In genomic region chr3:177478170-177478859, GRCh38 we compare ENCODE assay signal across 8 cellular contexts.
DNase-seq lines count a peak whose midpoint lies in the region; ATAC-seq, FAIRE-seq and TF ChIP-seq lines count a peak whose summit lies in the region.

No MANE protein-coding gene starts in this region.

- H3K9me3 ChIP-seq in astrocyte (ENCODE audit: insufficient read depth, low read depth, low read length): no peaks in the 10 kb centered on the region
- no peaks in the 10 kb centered on the region for H3K9me3 ChIP-seq in colonic mucosa
- no peaks in the 10 kb centered on the region for H3K9me3 ChIP-seq in T-helper 17 cell (ENCODE audit: control insufficient read depth, low read length, poor library complexity, severe bottlenecking)
- H3K9me3 ChIP-seq in OCI-LY7 (ENCODE audit: low read length): no peaks in the 10 kb centered on the region

- no TSS peak for BruUV-seq in OCI-LY7 (replicated peaks; lab: Mats Ljungman, UMichigan)

- H3K4me3 Mint-ChIP-seq in astrocyte (ENCODE audit: unreplicated experiment) (no peak overlapping the region), T-helper 17 cell (no peak overlapping the region)

- no peaks in the 10 kb centered on the region for H3K9me2 ChIP-seq in OCI-LY7 (ENCODE audit: insufficient read depth, low read length)

- H3K27me3 Mint-ChIP-seq in astrocyte (ENCODE audit: low read depth, unreplicated experiment) (peaks cover 1% of the 10 kb centered on the region), T-helper 17 cell (no peaks in the 10 kb centered on the region)

- peak; percentile 89 for DNase-seq in HFF-Myc (ENCODE audit: extremely low read depth, low read depth)
- peak; percentile 100 for DNase-seq in astrocyte (ENCODE audit: low read depth)
- DNase-seq in iPS-NIHi11 (ENCODE audit: low spot score): peak; percentile 48
- DNase-seq in stromal cell of bone marrow (ENCODE audit: low read depth): peak; percentile 99
- no peak for DNase-seq in colonic mucosa
- no peak for DNase-seq in T-helper 17 cell
- DNase-seq in OCI-LY7 (ENCODE audit: low spot score): no peak

- no peak overlapping the region for H3K9ac ChIP-seq in astrocyte (ENCODE audit: low read length)
- H3K9ac ChIP-seq in colonic mucosa (ENCODE audit: low read depth in 2 of 2, low read length in 2 of 2): no peak overlapping the region

- H3K9me3 Mint-ChIP-seq in astrocyte (ENCODE audit: unreplicated experiment): no peaks in the 10 kb centered on the region

- no peaks in the 10 kb centered on the region for H4K20me1 ChIP-seq in astrocyte (ENCODE audit: insufficient read depth, low read length)
- H4K20me1 ChIP-seq in OCI-LY7 (ENCODE audit: insufficient read depth, low read length): no peaks in the 10 kb centered on the region

- H3K36me3 ChIP-seq in astrocyte (ENCODE audit: insufficient read depth, low read length) (no peaks in the 10 kb centered on the region), colonic mucosa (no peaks in the 10 kb centered on the region), OCI-LY7 (ENCODE audit: insufficient read depth, low read length) (no peaks in the 10 kb centered on the region)

- H3K4me1 ChIP-seq in astrocyte (ENCODE audit: insufficient read depth, low read length) (peaks cover 11% of the 10 kb centered on the region), colonic mucosa (no peaks in the 10 kb centered on the region), OCI-LY7 (ENCODE audit: insufficient read depth, low read length, poor library complexity, severe bottlenecking) (no peaks in the 10 kb centered on the region)

- H2AFZ ChIP-seq in astrocyte (ENCODE audit: low read depth, low read length) (no peak overlapping the region), OCI-LY7 (ENCODE audit: low read length) (no peak overlapping the region)

- CTCF ChIA-PET in OCI-LY7 (lab: Charles Lee; ENCODE audit: unreplicated experiment): no interaction called here

- H3K27ac ChIP-seq in astrocyte (ENCODE audit: low read depth, low read length): peak overlapping the region; percentile 68
- no peak overlapping the region for H3K27ac ChIP-seq in colonic mucosa
- no peak overlapping the region for H3K27ac ChIP-seq in OCI-LY7 (ENCODE audit: low read depth, low read length, poor library complexity, severe bottlenecking)

- peak overlapping the region; percentile 90 for H3K27ac Mint-ChIP-seq in astrocyte (ENCODE audit: unreplicated experiment)
- H3K27ac Mint-ChIP-seq in T-helper 17 cell: no peak overlapping the region

- no peaks in the 10 kb centered on the region for H3K27me3 ChIP-seq in astrocyte (ENCODE audit: insufficient read depth, low read length)
- no peaks in the 10 kb centered on the region for H3K27me3 ChIP-seq in colonic mucosa

- ATAC-seq in T-helper 17 cell (no peak), GM21723 (IDR thresholded peaks at IDR 0.05; ENCODE audit: unreplicated experiment) (no peak)

- TF ChIP-seq CTCF in HFF-Myc (IDR thresholded peaks at IDR 0.05; ENCODE audit: low read depth, low read length, missing control alignments): no peak
- TF ChIP-seq CTCF in astrocyte (IDR thresholded peaks at IDR 0.05; ENCODE audit: insufficient read depth, low read depth, low read length): no peak
- TF ChIP-seq CTCF in colonic mucosa (IDR thresholded peaks at IDR 0.05): no peak
- TF ChIP-seq CTCF in OCI-LY7 (conservative IDR thresholded peaks at IDR 0.05; ENCODE audit: low read length): no peak

- H3K4me1 Mint-ChIP-seq in astrocyte (ENCODE audit: low read depth, unreplicated experiment): peaks cover 22% of the 10 kb centered on the region
- H3K4me1 Mint-ChIP-seq in T-helper 17 cell: peaks cover 3% of the 10 kb centered on the region

- H3K4me2 ChIP-seq in astrocyte (ENCODE audit: low read length): peak overlapping the region; percentile 49
- H3K4me2 ChIP-seq in OCI-LY7 (ENCODE audit: low read length): no peak overlapping the region

- H3K4me3 ChIP-seq in HFF-Myc (replicated peaks; ENCODE audit: low read depth, low read length) (no peak overlapping the region), astrocyte (ENCODE audit: insufficient read depth, low read depth, low read length) (no peak overlapping the region), colonic mucosa (no peak overlapping the region), OCI-LY7 (ENCODE audit: low read depth, low read length, poor library complexity, severe bottlenecking) (no peak overlapping the region)

- POLR2A ChIA-PET in OCI-LY7 (lab: Charles Lee): no interaction called here

- intact Hi-C loops in colonic mucosa (cut with DNase I): no loop called here
- intact Hi-C loops in OCI-LY7 (cut with micrococcal nuclease; ENCODE audit: unreplicated experiment): no loop called here

- H3K79me2 ChIP-seq in astrocyte (ENCODE audit: insufficient read depth, low read length) (no peaks in the 10 kb centered on the region), OCI-LY7 (ENCODE audit: insufficient read depth, low read depth, low read length) (no peaks in the 10 kb centered on the region)

- H3K36me3 Mint-ChIP-seq in astrocyte (ENCODE audit: low read depth, unreplicated experiment) (no peaks in the 10 kb centered on the region), T-helper 17 cell (ENCODE audit: low read depth) (peaks cover 3% of the 10 kb centered on the region)

- peak; percentile 88 for FAIRE-seq in astrocyte (lab: Jason Lieb, UNC)

Comparison
In these comparisons a context has a peak if more than half of its experiments do, and no peak if none do; other contexts are left out.
1. DNase-seq: peak in HFF-Myc (single experiment), astrocyte (single experiment), iPS-NIHi11 (single experiment) and stromal cell of bone marrow (single experiment); none in colonic mucosa (single experiment), T-helper 17 cell (0 of 3) and OCI-LY7 (single experiment).